ENCODE assay signal across 9 cellular contexts in the genomic region with DNA sequence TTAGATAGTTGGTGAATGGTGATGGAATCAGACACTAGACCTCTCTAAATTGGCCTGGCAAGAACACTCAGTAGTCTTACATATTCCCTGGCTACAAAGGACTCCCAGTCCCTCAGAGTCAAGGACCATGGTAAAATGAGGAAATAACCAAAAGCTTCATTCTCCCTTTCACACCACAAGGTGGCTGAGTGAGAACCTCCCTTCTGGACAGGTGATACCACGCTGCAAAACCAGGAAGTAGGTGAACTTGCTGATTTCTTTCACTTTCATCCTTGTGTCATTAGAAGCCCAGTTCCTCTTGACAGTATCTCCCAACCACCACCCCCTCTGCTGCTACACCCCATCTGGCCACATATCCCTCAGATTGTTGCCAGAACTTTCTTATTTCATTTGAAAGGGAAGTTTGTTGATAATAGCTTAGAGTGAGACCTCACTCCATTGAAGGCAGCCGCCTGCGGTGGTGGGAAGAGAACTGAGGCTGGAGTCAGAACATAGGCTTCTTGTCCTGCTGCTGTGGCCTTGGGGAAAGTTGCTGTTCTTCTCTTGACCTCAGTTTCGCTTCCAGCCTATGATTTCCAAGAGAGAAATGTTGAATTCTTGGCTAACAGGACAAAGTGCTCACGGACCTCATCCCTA.
DNase-seq lines count a peak whose midpoint lies in the region; ATAC-seq and TF ChIP-seq lines count a peak whose summit lies in the region.
"Had no signal": no experiment of that assay in that cellular context is flagged by ENCODE, and none has a peak within 500 bp of the region (broad histone marks: within the 10 kb centered on the region; RNA-seq: fewer than 3 reads in every experiment).

No MANE protein-coding gene starts in this region.

- H4K20me1 ChIP-seq in GM23338 (replicated peaks; ENCODE audit: insufficient read depth) (no peaks in the 10 kb centered on the region), Loucy (ENCODE audit: insufficient read depth, low read length, poor library complexity, severe bottlenecking) (no peaks in the 10 kb centered on the region)

- no peak overlapping the region for H3K4me2 ChIP-seq in GM23338
- peak overlapping the region; percentile 59 for H3K4me2 ChIP-seq in Loucy (ENCODE audit: low read depth, low read length, poor library complexity, severe bottlenecking)

- H3K36me3 ChIP-seq in GM23338 (ENCODE audit: insufficient read depth) (no peaks in the 10 kb centered on the region), Loucy (ENCODE audit: insufficient read depth, low read length) (no peaks in the 10 kb centered on the region)
- H3K36me3 ChIP-seq: suprapubic skin had no signal

- peak; percentile 5 for DNase-seq in activated CD4-positive, alpha-beta T cell treated with anti-CD3 and anti-CD28 coated beads for 48 hours
- no peak for DNase-seq in activated CD4-positive, alpha-beta T cell treated with anti-CD3 and anti-CD28 coated beads, Interleukin-2, amount 50 U/mL, for 4 hours
- DNase-seq in GM23338 (ENCODE audit: low spot score): peak; percentile 64
- peak; percentile 24 for DNase-seq in globus pallidus (ENCODE audit: low spot score)
- DNase-seq in NCI-H2171 (lab: John Stamatoyannopoulos, UW): no peak
- DNase-seq in SK-N-DZ (ENCODE audit: low spot score): no peak
- no peak for DNase-seq in NCI-H1694 (lab: John Stamatoyannopoulos, UW)

- H3K9me2 ChIP-seq in GM23338 (ENCODE audit: insufficient read depth): peaks cover 3% of the 10 kb centered on the region; the same call in 1 of the 2 replicates
- H3K9me2 ChIP-seq in Loucy (replicated peaks; ENCODE audit: low read depth, low read length): no peaks in the 10 kb centered on the region

- no peaks in the 10 kb centered on the region for H3F3A ChIP-seq in GM23338 (replicated peaks; ENCODE audit: low read depth)
- H3F3A ChIP-seq in Loucy (ENCODE audit: low read depth): peaks cover 10% of the 10 kb centered on the region

- no peak overlapping the region for H2AFZ ChIP-seq in GM23338
- H2AFZ ChIP-seq in Loucy (ENCODE audit: low read length): peak overlapping the region; percentile 58

- peak overlapping the region; percentile 10 for H3K9ac ChIP-seq in Loucy (ENCODE audit: low read depth, low read length, poor library complexity, severe bottlenecking)

- peaks cover 8% of the 10 kb centered on the region for H3K9me3 Mint-ChIP-seq in GM23338

- H3K27me3 Mint-ChIP-seq in GM23338 (ENCODE audit: insufficient read depth, low read depth, poor library complexity): peaks cover 1% of the 10 kb centered on the region

- peaks cover 11% of the 10 kb centered on the region for H3K4me1 ChIP-seq in GM23338 (ENCODE audit: insufficient read depth)
- peaks cover 54% of the 10 kb centered on the region for H3K4me1 ChIP-seq in Loucy (ENCODE audit: insufficient read depth, low read length, poor library complexity, severe bottlenecking)

- H3K27me3 ChIP-seq in GM23338 (ENCODE audit: insufficient read depth) (no peaks in the 10 kb centered on the region), Loucy (ENCODE audit: insufficient read depth, low read length, poor library complexity, severe bottlenecking) (no peaks in the 10 kb centered on the region)
- H3K27me3 ChIP-seq: suprapubic skin had no signal

- H3K4me3 ChIP-seq in GM23338: no peak overlapping the region
- H3K4me3 ChIP-seq in Loucy (ENCODE audit: low read length, poor library complexity, severe bottlenecking): peak overlapping the region; percentile 24
- H3K4me3 ChIP-seq: suprapubic skin had no signal

- H3K27ac Mint-ChIP-seq in GM23338: no peak overlapping the region

- peak; percentile 47 to 52 for TF ChIP-seq CTCF in GM23338 (conservative IDR thresholded peaks at IDR 0.05; ENCODE audit: low read depth in 2 of 2)
- TF ChIP-seq CTCF in Loucy (conservative IDR thresholded peaks at IDR 0.05; ENCODE audit: low read length): peak; percentile 57

- no peaks in the 10 kb centered on the region for H3K9me3 ChIP-seq in Loucy (ENCODE audit: insufficient read depth, low read depth, low read length)
- H3K9me3 ChIP-seq: suprapubic skin had no signal

- H3K4me3 Mint-ChIP-seq in GM23338: no peak overlapping the region

- H3K79me2 ChIP-seq in GM23338 (replicated peaks; ENCODE audit: insufficient read depth) (no peaks in the 10 kb centered on the region), Loucy (ENCODE audit: insufficient read depth, low read length) (no peaks in the 10 kb centered on the region)

- no peak overlapping the region for H3K27ac ChIP-seq in GM23338 (ENCODE audit: low read depth)
- H3K27ac ChIP-seq: suprapubic skin had no signal

- peak; percentile 85 for ATAC-seq in GM23338

- H3K36me3 Mint-ChIP-seq in GM23338 (ENCODE audit: low read depth): peaks cover 6% of the 10 kb centered on the region; the same call in 1 of the 3 replicates

- peaks cover 19% of the 10 kb centered on the region for H3K4me1 Mint-ChIP-seq in GM23338

TF ChIP-seq in GM23338, 12 proteins besides CTCF, POLR2A, EP300 and RAD21:
- TF ChIP-seq, protein P1, sequence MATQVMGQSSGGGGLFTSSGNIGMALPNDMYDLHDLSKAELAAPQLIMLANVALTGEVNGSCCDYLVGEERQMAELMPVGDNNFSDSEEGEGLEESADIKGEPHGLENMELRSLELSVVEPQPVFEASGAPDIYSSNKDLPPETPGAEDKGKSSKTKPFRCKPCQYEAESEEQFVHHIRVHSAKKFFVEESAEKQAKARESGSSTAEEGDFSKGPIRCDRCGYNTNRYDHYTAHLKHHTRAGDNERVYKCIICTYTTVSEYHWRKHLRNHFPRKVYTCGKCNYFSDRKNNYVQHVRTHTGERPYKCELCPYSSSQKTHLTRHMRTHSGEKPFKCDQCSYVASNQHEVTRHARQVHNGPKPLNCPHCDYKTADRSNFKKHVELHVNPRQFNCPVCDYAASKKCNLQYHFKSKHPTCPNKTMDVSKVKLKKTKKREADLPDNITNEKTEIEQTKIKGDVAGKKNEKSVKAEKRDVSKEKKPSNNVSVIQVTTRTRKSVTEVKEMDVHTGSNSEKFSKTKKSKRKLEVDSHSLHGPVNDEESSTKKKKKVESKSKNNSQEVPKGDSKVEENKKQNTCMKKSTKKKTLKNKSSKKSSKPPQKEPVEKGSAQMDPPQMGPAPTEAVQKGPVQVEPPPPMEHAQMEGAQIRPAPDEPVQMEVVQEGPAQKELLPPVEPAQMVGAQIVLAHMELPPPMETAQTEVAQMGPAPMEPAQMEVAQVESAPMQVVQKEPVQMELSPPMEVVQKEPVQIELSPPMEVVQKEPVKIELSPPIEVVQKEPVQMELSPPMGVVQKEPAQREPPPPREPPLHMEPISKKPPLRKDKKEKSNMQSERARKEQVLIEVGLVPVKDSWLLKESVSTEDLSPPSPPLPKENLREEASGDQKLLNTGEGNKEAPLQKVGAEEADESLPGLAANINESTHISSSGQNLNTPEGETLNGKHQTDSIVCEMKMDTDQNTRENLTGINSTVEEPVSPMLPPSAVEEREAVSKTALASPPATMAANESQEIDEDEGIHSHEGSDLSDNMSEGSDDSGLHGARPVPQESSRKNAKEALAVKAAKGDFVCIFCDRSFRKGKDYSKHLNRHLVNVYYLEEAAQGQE (IDR thresholded peaks at IDR 0.05; ENCODE audit: unreplicated experiment): no peak
- TF ChIP-seq POLR2AphosphoS5 (IDR thresholded peaks at IDR 0.05; ENCODE audit: low read depth) (no peak), ZNF331 (CRISPR knock-in tag; IDR thresholded peaks at IDR 0.05; ENCODE audit: low read depth) (no peak), STAT1 (IDR thresholded peaks at IDR 0.05; ENCODE audit: unreplicated experiment) (no peak), NANOG (IDR thresholded peaks at IDR 0.05; ENCODE audit: borderline replicate concordance) (no peak), ZNF114 (CRISPR knock-in tag; IDR thresholded peaks at IDR 0.05) (no peak), EZH2 (IDR thresholded peaks at IDR 0.05; ENCODE audit: low read depth, unreplicated experiment) (no peak), JUNB (IDR thresholded peaks at IDR 0.05; ENCODE audit: unreplicated experiment) (no peak)

Comparison
In these comparisons a context has a peak if more than half of its experiments do, and no peak if none do; other contexts are left out.
1. DNase-seq: peak in activated CD4-positive, alpha-beta T cell treated with anti-CD3 and anti-CD28 coated beads for 48 hours (single experiment), GM23338 (single experiment) and globus pallidus (single experiment); none in activated CD4-positive, alpha-beta T cell treated with anti-CD3 and anti-CD28 coated beads, Interleukin-2, amount 50 U/mL, for 4 hours (0 of 2), NCI-H2171 (single experiment), SK-N-DZ (single experiment) and NCI-H1694 (single experiment).